12 cellular contexts compared by ENCODE assay signal in genomic region chr14:96574633-96575191, GRCh38.
A peak's percentile ranks its signal among the peaks of the same experiment; 100 is the strongest.
DNase-seq lines count a peak whose midpoint lies in the region; ATAC-seq, FAIRE-seq and TF ChIP-seq lines count a peak whose summit lies in the region.
"Had no signal": no experiment of that assay in that cellular context is flagged by ENCODE, and none has a peak within 500 bp of the region (broad histone marks: within the 10 kb centered on the region; RNA-seq: fewer than 3 reads in every experiment).

No MANE protein-coding gene starts in this region.

- H3K4me1 ChIP-seq in keratinocyte (ENCODE audit: control insufficient read depth, extremely low read depth, insufficient read depth, low read length) = peaks cover 13% of the 10 kb centered on the region

- no peaks in the 10 kb centered on the region for H3K36me3 ChIP-seq in BJ (ENCODE audit: control insufficient read depth, insufficient read depth, low read length)
- H3K36me3 ChIP-seq in keratinocyte (ENCODE audit: control insufficient read depth in 2 of 2, extremely low read depth in 1 of 2, insufficient read depth in 2 of 2, low read length in 2 of 2) = no peaks in the 10 kb centered on the region
- H3K36me3 ChIP-seq: thoracic aorta had no signal

- no peaks in the 10 kb centered on the region for H4K20me1 ChIP-seq in keratinocyte (ENCODE audit: control insufficient read depth, extremely low read depth, insufficient read depth, low read length)

- no peak overlapping the region for H3K27ac ChIP-seq in keratinocyte (ENCODE audit: control insufficient read depth, insufficient read depth, low read length)
- H3K27ac ChIP-seq: thoracic aorta had no signal

- H3K9me1 ChIP-seq in keratinocyte (ENCODE audit: control insufficient read depth, extremely low read depth, insufficient read depth, low read length) = no peaks in the 10 kb centered on the region

- FAIRE-seq in keratinocyte (lab: Jason Lieb, UNC) = peak; percentile 29
- FAIRE-seq in D721Med (lab: Jason Lieb, UNC) = no peak

- dilution Hi-C loops in keratinocyte (cut with MboI; ENCODE audit: extremely low pct_ligation_motif_present, low sequenced_read_pairs) = no loop called here

- no peaks in the 10 kb centered on the region for H3K9me3 ChIP-seq in keratinocyte (ENCODE audit: control insufficient read depth, low read depth, low read length)
- H3K9me3 ChIP-seq: thoracic aorta had no signal

- no peak overlapping the region for H2AFZ ChIP-seq in keratinocyte (ENCODE audit: control insufficient read depth, low read length)

- no peaks in the 10 kb centered on the region for H3K79me2 ChIP-seq in keratinocyte (ENCODE audit: control insufficient read depth, insufficient read depth, low read length)

- ATAC-seq in HG02571 (IDR thresholded peaks at IDR 0.05; ENCODE audit: unreplicated experiment) = no peak

- DNase-seq in BJ (ENCODE audit: low read depth) (peak; percentile 41), LHCN-M2 (ENCODE audit: low read depth) (peak; percentile 9), astrocyte of the cerebellum (ENCODE audit: low read depth) (peak; percentile 41), keratinocyte (ENCODE audit: low read depth, low spot score) (no peak), AML-193 (lab: John Stamatoyannopoulos, UW) (no peak), D721Med (ENCODE audit: insufficient read length, low spot score) (no peak), T1000 (lab: John Stamatoyannopoulos, UW) (no peak)
- DNase-seq: DND-41; effector memory CD4-positive, alpha-beta T cell; midbrain had no signal

- H3K9ac ChIP-seq in keratinocyte (ENCODE audit: control insufficient read depth, extremely low read depth, insufficient read depth, low read length) = no peak overlapping the region

- POLR2A ChIA-PET in BJ (lab: Charles Lee) = no interaction called here

- H3K27me3 ChIP-seq in BJ (ENCODE audit: control insufficient read depth, insufficient read depth, low read length) (no peaks in the 10 kb centered on the region), keratinocyte (ENCODE audit: control insufficient read depth, extremely low read depth, insufficient read depth, low read length) (no peaks in the 10 kb centered on the region)

- in situ Hi-C loops in astrocyte of the cerebellum (cut with HindIII; ENCODE audit: low sequenced_read_pairs) = no loop called here

- TF ChIP-seq CTCF in BJ (IDR thresholded peaks at IDR 0.05; ENCODE audit: insufficient read depth, low read depth, low read length) (no peak), astrocyte of the cerebellum (IDR thresholded peaks at IDR 0.05; ENCODE audit: low read depth, low read length, missing control alignments) (no peak), keratinocyte (optimal IDR thresholded peaks at IDR 0.05 in 1 of 3, IDR thresholded peaks at IDR 0.05 in 1 of 3, conservative IDR thresholded peaks at IDR 0.05 in 1 of 3; ENCODE audit: extremely low read depth in 1 of 3, insufficient read depth in 2 of 3, low read length in 3 of 3) (no peak), D721Med (IDR thresholded peaks at IDR 0.05; ENCODE audit: insufficient read depth, missing control alignments) (no peak)

- H3K4me3 ChIP-seq in BJ (ENCODE audit: low read depth, low read length) = no peak overlapping the region
- H3K4me3 ChIP-seq in astrocyte of the cerebellum (ENCODE audit: low read depth, low read length) = no peak overlapping the region
- H3K4me3 ChIP-seq in keratinocyte (ENCODE audit: control insufficient read depth in 2 of 3, extremely low read depth in 1 of 3, insufficient read depth in 2 of 3, low read depth in 1 of 3, low read length in 3 of 3) = no peak overlapping the region
- H3K4me3 ChIP-seq: thoracic aorta had no signal

- CTCF ChIA-PET in BJ (lab: Yijun Ruan, JAX) = interaction anchor here (1.2 kb wide), 2 partner anchors 9 to 168 kb away, joined by 3 to 5 read pairs; no protein-coding TSS in a partner anchor

- peak overlapping the region; percentile 30 for H3K4me2 ChIP-seq in keratinocyte (ENCODE audit: control insufficient read depth, extremely low read depth, insufficient read depth, low read depth, low read length)

Comparison
In these comparisons a context has a peak if more than half of its experiments do, and no peak if none do; other contexts are left out.
1. DNase-seq: peak in BJ (single experiment), LHCN-M2 (single experiment) and astrocyte of the cerebellum (single experiment); none in keratinocyte (single experiment), AML-193 (0 of 2), D721Med (single experiment) and T1000 (single experiment).